18 cellular contexts compared by ENCODE assay signal in the genomic region with DNA sequence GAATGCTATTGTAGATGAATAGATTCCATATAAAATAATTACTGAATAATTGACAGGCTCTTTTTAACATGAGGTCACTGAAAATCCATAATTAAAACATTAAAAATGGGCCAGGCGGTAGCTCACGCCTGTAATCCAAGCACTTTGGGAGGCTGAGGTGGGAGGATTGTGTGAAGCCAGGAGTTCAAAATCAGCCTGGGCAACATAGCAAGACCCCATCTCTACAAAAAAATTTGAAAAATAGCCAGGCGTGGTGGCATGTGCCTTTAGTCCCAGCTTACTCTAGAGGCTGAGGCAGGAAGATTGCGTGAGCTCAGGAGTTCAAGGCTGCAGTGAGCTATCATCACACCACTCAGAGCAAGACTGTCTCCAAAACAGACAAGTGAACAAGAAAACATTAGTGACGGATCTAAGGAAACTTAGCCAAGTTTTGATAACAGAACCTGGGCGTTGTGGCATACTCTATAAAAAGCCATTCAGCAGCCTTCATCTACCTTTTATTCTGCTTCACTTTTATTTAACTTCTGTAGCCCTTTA.
DNase-seq lines count a peak whose midpoint lies in the region; ATAC-seq, FAIRE-seq and TF ChIP-seq lines count a peak whose summit lies in the region.
"Had no signal": no experiment of that assay in that cellular context is flagged by ENCODE, and none has a peak within 500 bp of the region (broad histone marks: within the 10 kb centered on the region; RNA-seq: fewer than 3 reads in every experiment).

No MANE protein-coding gene starts in this region.

- H3K79me2 ChIP-seq in HepG2 (ENCODE audit: insufficient read depth, low read length): no peaks in the 10 kb centered on the region

- H3K4me3 ChIP-seq in HepG2 (replicated peaks in 1 of 3; ENCODE audit: insufficient read depth in 1 of 3, low read depth in 2 of 3, low read length in 3 of 3) (no peak overlapping the region), right lobe of liver (no peak overlapping the region), testis (no peak overlapping the region)
- H3K4me3 ChIP-seq: GM23338, K562 had no signal

- no peaks in the 10 kb centered on the region for H3K9me3 ChIP-seq in HepG2 (ENCODE audit: low read length)
- H3K9me3 ChIP-seq in right lobe of liver: no peaks in the 10 kb centered on the region
- H3K9me3 ChIP-seq in T-helper 17 cell (ENCODE audit: control insufficient read depth, low read length, poor library complexity, severe bottlenecking): no peaks in the 10 kb centered on the region
- H3K9me3 ChIP-seq in testis: no peaks in the 10 kb centered on the region
- H3K9me3 ChIP-seq: BE2C had no signal

- peak overlapping the region; percentile 75 for H3K27ac Mint-ChIP-seq in T-helper 17 cell
- H3K27ac Mint-ChIP-seq: GM23338 had no signal

- H3K9ac ChIP-seq in HepG2 (ENCODE audit: insufficient read depth, low read depth, low read length): no peak overlapping the region

- CTCF ChIA-PET in HepG2 (lab: Yijun Ruan, JAX; ENCODE audit: low intra/inter-chr PET ratio, low total read pairs): no interaction called here

- DNase-seq in HepG2 (ENCODE audit: low spot score): no peak
- no peak for DNase-seq in right lobe of liver
- no peak for DNase-seq in T-helper 17 cell
- DNase-seq in left ventricle myocardium superior: no peak
- peak; percentile 47 for DNase-seq in testis
- no peak for DNase-seq in COLO668 (lab: John Stamatoyannopoulos, UW; ENCODE audit: unreplicated experiment)
- DNase-seq in frontal cortex (ENCODE audit: low spot score in 2 of 2): no peak
- DNase-seq: BE2C, DMS153, NCI-H1436 treated with DMSO at 0.1 percent for 48 hours, NCI-H2081, NCI-H510A treated with DMSO at 0.1 percent for 48 hours, SIG-M5 had no signal

- 96% methylated on average over 6 of the region's 6 CpGs for WGBS in HepG2 (ENCODE audit: low lambda C conversion rate)
- WGBS in right lobe of liver (ENCODE audit: insufficient coverage, low coverage, low lambda C conversion rate, missing lambda C conversion rate): 77% methylated on average over 6 of the region's 6 CpGs
- WGBS in testis, 2 donors: 75 to 80% methylated on average over 6 of the region's 6 CpGs

- intact Hi-C loops in HepG2 (cut with micrococcal nuclease; ENCODE audit: unreplicated experiment) (no loop called here), right lobe of liver (cut with DNase I) (no loop called here), left ventricle myocardium superior (cut with micrococcal nuclease) (no loop called here), testis (cut with DNase I; ENCODE audit: low total_unique reads) (no loop called here)

- POLR2A ChIA-PET in HepG2 (lab: Yijun Ruan, JAX): no interaction called here

- TF ChIP-seq EP300 in HepG2 (IDR thresholded peaks at IDR 0.05; ENCODE audit: low read depth in 2 of 2, low read length in 2 of 2): no peak
- TF ChIP-seq EP300 in HepG2 (CRISPR knock-in tag; IDR thresholded peaks at IDR 0.05; ENCODE audit: borderline replicate concordance): no peak

- no peak overlapping the region for H2AFZ ChIP-seq in HepG2 (ENCODE audit: low read length)
- H2AFZ ChIP-seq: GM23338 had no signal

- BruUV-seq in HepG2 (replicated peaks; lab: Mats Ljungman, UMichigan): no TSS peak

- H3K4me1 ChIP-seq in HepG2 (ENCODE audit: insufficient read depth, low read length) (peaks cover 6% of the 10 kb centered on the region; the same call in 1 of the 2 replicates), right lobe of liver (no peaks in the 10 kb centered on the region), testis (peaks cover 8% of the 10 kb centered on the region)

- no peak overlapping the region for H3K4me2 ChIP-seq in HepG2 (ENCODE audit: low read depth, low read length)
- H3K4me2 ChIP-seq: GM23338 had no signal

- ATAC-seq in HepG2 (no peak), right lobe of liver (no peak), T-helper 17 cell (no peak), left ventricle myocardium superior (peak; percentile 81), GM18868 (IDR thresholded peaks at IDR 0.05; ENCODE audit: unreplicated experiment) (no peak)
- ATAC-seq: GM23338, K562 had no signal

- no peak for TF ChIP-seq RAD21 in HepG2 (CRISPR knock-in tag; IDR thresholded peaks at IDR 0.05)

- FAIRE-seq in HepG2 (lab: Jason Lieb, UNC): no peak
- no peak for FAIRE-seq in frontal cortex (lab: Jason Lieb, UNC)
- FAIRE-seq: HTR-8/SVneo, K562, RCC 7860 had no signal

- TF ChIP-seq CTCF in HepG2 (CRISPR knock-in tag; IDR thresholded peaks at IDR 0.05) (no peak), right lobe of liver (IDR thresholded peaks at IDR 0.05) (no peak), testis (IDR thresholded peaks at IDR 0.05) (no peak)

- TF ChIP-seq POLR2A in HepG2 (IDR thresholded peaks at IDR 0.05; ENCODE audit: insufficient read depth in 1 of 2, low read depth in 2 of 2, low read length in 2 of 2): no peak
- no peak for TF ChIP-seq POLR2A in right lobe of liver (IDR thresholded peaks at IDR 0.05)
- no peak for TF ChIP-seq POLR2A in testis (IDR thresholded peaks at IDR 0.05)

- no peak overlapping the region for H3K27ac ChIP-seq in HepG2 (ENCODE audit: extremely low read length, insufficient read depth, low read length)
- H3K27ac ChIP-seq in right lobe of liver: no peak overlapping the region
- peak overlapping the region in 1 of 2 donors; percentile 29 for H3K27ac ChIP-seq in testis

- H4K20me1 ChIP-seq in HepG2 (ENCODE audit: insufficient read depth, low read length): no peaks in the 10 kb centered on the region

- peaks cover 2% of the 10 kb centered on the region for H3K36me3 Mint-ChIP-seq in T-helper 17 cell (ENCODE audit: low read depth)

- peaks cover 17% of the 10 kb centered on the region for H3K4me1 Mint-ChIP-seq in T-helper 17 cell

- H3K27me3 ChIP-seq in HepG2 (ENCODE audit: control insufficient read depth in 1 of 2, insufficient read depth in 2 of 2, low read length in 2 of 2) (no peaks in the 10 kb centered on the region), right lobe of liver (no peaks in the 10 kb centered on the region), testis (no peaks in the 10 kb centered on the region)
- H3K27me3 ChIP-seq: BE2C had no signal

- peaks cover 5 to 24% of the 10 kb centered on the region in 2 experiments; a peak in 4 of 5 replicates for H3K36me3 ChIP-seq in HepG2 (replicated peaks in 1 of 2; ENCODE audit: control insufficient read depth in 1 of 2, insufficient read depth in 2 of 2, low read length in 2 of 2)
- peaks cover 0 to 12% (median 9%) of the 10 kb centered on the region in 4 donors for H3K36me3 ChIP-seq in right lobe of liver
- no peaks in the 10 kb centered on the region for H3K36me3 ChIP-seq in testis (ENCODE audit: low read depth, missing control alignments)

- H3K4me3 Mint-ChIP-seq in T-helper 17 cell: no peak overlapping the region
- H3K4me3 Mint-ChIP-seq: GM23338 had no signal

- H3K27me3 Mint-ChIP-seq in T-helper 17 cell: no peaks in the 10 kb centered on the region

- in situ Hi-C loops in HepG2 (cut with HindIII; ENCODE audit: extremely low pct_ligation_motif_present, low pct_unique_long_range_greater_than_20kb): no loop called here

TF ChIP-seq in HepG2, 621 proteins besides CTCF, POLR2A, EP300 and RAD21:
- TF ChIP-seq ZNF121 (CRISPR knock-in tag; IDR thresholded peaks at IDR 0.05): peak; percentile 63; the same call in 1 of the 2 replicates
- TF ChIP-seq, protein P1, sequence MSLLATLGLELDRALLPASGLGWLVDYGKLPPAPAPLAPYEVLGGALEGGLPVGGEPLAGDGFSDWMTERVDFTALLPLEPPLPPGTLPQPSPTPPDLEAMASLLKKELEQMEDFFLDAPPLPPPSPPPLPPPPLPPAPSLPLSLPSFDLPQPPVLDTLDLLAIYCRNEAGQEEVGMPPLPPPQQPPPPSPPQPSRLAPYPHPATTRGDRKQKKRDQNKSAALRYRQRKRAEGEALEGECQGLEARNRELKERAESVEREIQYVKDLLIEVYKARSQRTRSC (CRISPR knock-in tag; IDR thresholded peaks at IDR 0.05; ENCODE audit: low read depth): no peak
